ENCODE assay signal across 7 cellular contexts in genomic region chr7:12043457-12043856, GRCh38.
DNase-seq lines count a peak whose midpoint lies in the region; ATAC-seq, FAIRE-seq and TF ChIP-seq lines count a peak whose summit lies in the region.
"Not testable (repeated sequence)": the region's sequence is repeated elsewhere in the genome, so short reads cannot be mapped to it uniquely, and the experiment has no call there.

No MANE protein-coding gene starts in this region.

- intact Hi-C loops in PC-9 (cut with micrococcal nuclease; ENCODE audit: unreplicated experiment); posterior vena cava (cut with DNase I): not testable (repeated sequence)

- H3K4me3 Mint-ChIP-seq in astrocyte (ENCODE audit: unreplicated experiment) = not testable (repeated sequence)

- H3K27ac Mint-ChIP-seq in astrocyte (ENCODE audit: unreplicated experiment) = not testable (repeated sequence)

- not testable (repeated sequence) for FAIRE-seq in astrocyte (lab: Jason Lieb, UNC)

- H2AFZ ChIP-seq in PC-9 = peak overlapping the region; percentile 45; the same call in 1 of the 2 replicates
- peak overlapping the region; percentile 24 for H2AFZ ChIP-seq in astrocyte (ENCODE audit: low read depth, low read length)
- H2AFZ ChIP-seq in fibroblast of lung (ENCODE audit: low read length) = not testable (repeated sequence)

- POLR2A ChIA-PET in PC-9 (lab: Charles Lee; ENCODE audit: unreplicated experiment) = not testable (repeated sequence)

- BruUV-seq in PC-9 (replicated peaks; lab: Mats Ljungman, UMichigan) = not testable (repeated sequence)

- not testable (repeated sequence) for TF ChIP-seq CTCF in PC-9 (conservative IDR thresholded peaks at IDR 0.05); astrocyte (IDR thresholded peaks at IDR 0.05; ENCODE audit: insufficient read depth, low read depth, low read length); choroid plexus epithelial cell (conservative IDR thresholded peaks at IDR 0.05; ENCODE audit: low read depth, low read length); fibroblast of lung (conservative IDR thresholded peaks at IDR 0.05 in 1 of 2, IDR thresholded peaks at IDR 0.05 in 1 of 2; ENCODE audit: low read depth in 1 of 2, low read length in 2 of 2); foreskin keratinocyte (conservative IDR thresholded peaks at IDR 0.05)

- not testable (repeated sequence) for H3K79me2 ChIP-seq in PC-9 (ENCODE audit: low read depth); astrocyte (ENCODE audit: insufficient read depth, low read length); fibroblast of lung (ENCODE audit: control insufficient read depth, insufficient read depth, low read length)

- not testable (repeated sequence) for H3F3A ChIP-seq in PC-9 (ENCODE audit: insufficient read depth, low read depth)

- H3K36me3 Mint-ChIP-seq in astrocyte (ENCODE audit: low read depth, unreplicated experiment) = not testable (repeated sequence)

- H3K9ac ChIP-seq in astrocyte (ENCODE audit: low read length); fibroblast of lung (ENCODE audit: insufficient read depth, low read length): not testable (repeated sequence)

- not testable (repeated sequence) for H3K4me1 ChIP-seq in PC-9 (replicated peaks; ENCODE audit: insufficient read depth); astrocyte (ENCODE audit: insufficient read depth, low read length); fibroblast of lung (ENCODE audit: control insufficient read depth, extremely low read depth, insufficient read depth, low read length); foreskin keratinocyte

- ATAC-seq in foreskin keratinocyte = peak; percentile 98

- not testable (repeated sequence) for H4K20me1 ChIP-seq in PC-9 (ENCODE audit: insufficient read depth); astrocyte (ENCODE audit: insufficient read depth, low read length); fibroblast of lung (ENCODE audit: control insufficient read depth, extremely low read depth, insufficient read depth, low read length)

- H3K9me2 ChIP-seq in PC-9 (ENCODE audit: insufficient read depth) = not testable (repeated sequence)

- not testable (repeated sequence) for H3K27me3 Mint-ChIP-seq in astrocyte (ENCODE audit: low read depth, unreplicated experiment)

- H3K9me3 ChIP-seq in PC-9 (ENCODE audit: insufficient read depth, low read depth); astrocyte (ENCODE audit: insufficient read depth, low read depth, low read length); fibroblast of lung (ENCODE audit: control insufficient read depth, insufficient read depth, low read depth, low read length): not testable (repeated sequence)

- H3K4me1 Mint-ChIP-seq in astrocyte (ENCODE audit: low read depth, unreplicated experiment) = not testable (repeated sequence)

- DNase-seq in HCEC 1CT = peak; percentile 71
- DNase-seq in PC-9 = not testable (repeated sequence)
- DNase-seq in astrocyte (ENCODE audit: low read depth) = peak; percentile 56
- DNase-seq in choroid plexus epithelial cell (ENCODE audit: low read depth) = peak; percentile 50
- peak; percentile 69 to 72 for DNase-seq in fibroblast of lung (ENCODE audit: low read depth in 2 of 2)
- peak in 1 of 2 donors; percentile 62 for DNase-seq in foreskin keratinocyte
- peak; percentile 38 for DNase-seq in posterior vena cava (ENCODE audit: low spot score)

- H3K27me3 ChIP-seq in PC-9 (ENCODE audit: insufficient read depth, low read depth); astrocyte (ENCODE audit: insufficient read depth, low read length); fibroblast of lung (ENCODE audit: control insufficient read depth, insufficient read depth, low read length); foreskin keratinocyte: not testable (repeated sequence)

- not testable (repeated sequence) for H3K27ac ChIP-seq in PC-9; astrocyte (ENCODE audit: low read depth, low read length); fibroblast of lung (ENCODE audit: insufficient read depth, low read length)
- H3K27ac ChIP-seq in foreskin keratinocyte = peak overlapping the region; percentile 17

- not testable (repeated sequence) for H3K36me3 ChIP-seq in PC-9 (ENCODE audit: low read depth); astrocyte (ENCODE audit: insufficient read depth, low read length); fibroblast of lung (ENCODE audit: control insufficient read depth, insufficient read depth, low read length)

- CTCF ChIA-PET in PC-9 (lab: Charles Lee) = interaction anchor here (0.8 kb wide), 1 partner anchor 207 kb away, joined by 4 read pairs; no protein-coding TSS in a partner anchor

- not testable (repeated sequence) for H3K4me3 ChIP-seq in PC-9; astrocyte (ENCODE audit: insufficient read depth, low read depth, low read length); choroid plexus epithelial cell (ENCODE audit: low read depth, low read length); fibroblast of lung (replicated peaks in 1 of 4; ENCODE audit: control extremely low read depth in 1 of 4, insufficient read depth in 1 of 4, low read depth in 3 of 4, low read length in 4 of 4)

- H3K4me2 ChIP-seq in PC-9; astrocyte (ENCODE audit: low read length); fibroblast of lung (ENCODE audit: extremely low read depth, insufficient read depth, low read length): not testable (repeated sequence)

- H3K9me3 Mint-ChIP-seq in astrocyte (ENCODE audit: unreplicated experiment) = not testable (repeated sequence)
